In genomic region chr12:93441617-93442410, GRCh38 we compare ENCODE assay signal across 1 cellular context.
TF ChIP-seq lines count a peak whose summit lies in the region.

UBE2N (minus strand) TSS chr12:93441947; CDS start chr12:93441884, 63 bp downstream.

TF ChIP-seq in K562, 482 proteins besides CTCF, POLR2A, EP300 and RAD21 (continued from another document and continues in another):
- TF ChIP-seq ELK3 (CRISPR knock-in tag; IDR thresholded peaks at IDR 0.05) (no peak), FOS (IDR thresholded peaks at IDR 0.05; ENCODE audit: extremely low read depth, insufficient read length) (no peak), ZNF316 (IDR thresholded peaks at IDR 0.05) (no peak), TGIF2 (CRISPR knock-in tag; IDR thresholded peaks at IDR 0.05) (peak; percentile 88; the same call in 1 of the 2 replicates), HDGF (IDR thresholded peaks at IDR 0.05) (no peak), POLR2H (tag; IDR thresholded peaks at IDR 0.05; ENCODE audit: low read depth) (peak; percentile 79), PPARD (CRISPR knock-in tag; IDR thresholded peaks at IDR 0.05) (no peak), ZBED1 (IDR thresholded peaks at IDR 0.05) (no peak), CBX2 (IDR thresholded peaks at IDR 0.05; ENCODE audit: insufficient read depth, low read length, poor library complexity, severe bottlenecking) (no peak), SNRNP70 (optimal IDR thresholded peaks at IDR 0.05; ENCODE audit: low read depth, low read length) (no peak), ZNF175 (CRISPR knock-in tag; IDR thresholded peaks at IDR 0.05; ENCODE audit: low read depth) (no peak), ZNF174 (CRISPR knock-in tag; IDR thresholded peaks at IDR 0.05) (no peak), SRSF9 (IDR thresholded peaks at IDR 0.05; ENCODE audit: borderline replicate concordance, low read depth, low read length) (no peak), TEAD2 (tag; IDR thresholded peaks at IDR 0.05) (no peak), GATAD2A (IDR thresholded peaks at IDR 0.05) (peak; percentile 76; the same call in 1 of the 2 replicates), TFAM (CRISPR knock-in tag; conservative IDR thresholded peaks at IDR 0.05) (no peak), ZNF347 (CRISPR knock-in tag; IDR thresholded peaks at IDR 0.05; ENCODE audit: low read depth) (no peak), PHB2 (IDR thresholded peaks at IDR 0.05; ENCODE audit: low read depth) (no peak), BDP1 (IDR thresholded peaks at IDR 0.05; ENCODE audit: insufficient read depth, insufficient read length) (no peak), ZNF609 (CRISPR knock-in tag; IDR thresholded peaks at IDR 0.05; ENCODE audit: borderline replicate concordance) (no peak), CHD1 (IDR thresholded peaks at IDR 0.05; ENCODE audit: low read length) (no peak), CCNT2 (IDR thresholded peaks at IDR 0.05; ENCODE audit: borderline replicate concordance, extremely low read depth, insufficient read length, low read depth, low read length) (no peak), ZNF165 (CRISPR knock-in tag; IDR thresholded peaks at IDR 0.05; ENCODE audit: borderline replicate concordance) (no peak), IRF9 (tag; IDR thresholded peaks at IDR 0.05) (no peak), SIN3A (IDR thresholded peaks at IDR 0.05; ENCODE audit: borderline replicate concordance in 2 of 2, control insufficient read depth in 1 of 2, low read depth in 2 of 2, low read length in 2 of 2) (peak; percentile 45 to 77; a peak in 2 of 4 replicates), SMC3 (conservative IDR thresholded peaks at IDR 0.05; ENCODE audit: insufficient read depth, low read depth, low read length) (no peak), ATF6 (CRISPR knock-in tag; IDR thresholded peaks at IDR 0.05) (no peak), ZKSCAN3 (CRISPR knock-in tag; IDR thresholded peaks at IDR 0.05) (no peak), IRF1 (CRISPR knock-in tag; IDR thresholded peaks at IDR 0.05; ENCODE audit: borderline replicate concordance) (no peak), L3MBTL2 (IDR thresholded peaks at IDR 0.05) (peak; percentile 91), HES1 (IDR thresholded peaks at IDR 0.05; ENCODE audit: low read depth) (peak; percentile 73), VEZF1 (CRISPR knock-in tag; IDR thresholded peaks at IDR 0.05) (peak; percentile 98), USF1 (CRISPR knock-in tag; IDR thresholded peaks at IDR 0.05) (no peak; the same call in 1 of the 2 replicates), HDAC1 (IDR thresholded peaks at IDR 0.05) (peak in 1 of 2 experiments; percentile 92; a peak in 2 of 4 replicates), TCFL5 (CRISPR knock-in tag; conservative IDR thresholded peaks at IDR 0.05) (no peak), SPI1 (IDR thresholded peaks at IDR 0.05; ENCODE audit: borderline replicate concordance, low read depth, low read length) (no peak), ARID1B (IDR thresholded peaks at IDR 0.05) (no peak), ERF (CRISPR knock-in tag; IDR thresholded peaks at IDR 0.05) (no peak), ZNF449 (CRISPR knock-in tag; IDR thresholded peaks at IDR 0.05) (no peak), ZNF280B (CRISPR knock-in tag; IDR thresholded peaks at IDR 0.05) (no peak), SP1 (CRISPR knock-in tag; IDR thresholded peaks at IDR 0.05) (peak; percentile 86), ZNF655 (CRISPR knock-in tag; IDR thresholded peaks at IDR 0.05) (no peak), MNT (conservative IDR thresholded peaks at IDR 0.05) (peak; percentile 82 to 93), MECOM (CRISPR knock-in tag; IDR thresholded peaks at IDR 0.05) (no peak), MEF2D (tag; conservative IDR thresholded peaks at IDR 0.05; ENCODE audit: low read depth) (no peak), ELF2 (CRISPR knock-in tag; IDR thresholded peaks at IDR 0.05) (peak; percentile 81; the same call in 1 of the 2 replicates), SOX6 (IDR thresholded peaks at IDR 0.05) (peak; percentile 45; the same call in 1 of the 2 replicates), NR2C1 (IDR thresholded peaks at IDR 0.05) (no peak; the same call in 1 of the 2 replicates), NR2C1 (tag; IDR thresholded peaks at IDR 0.05) (peak; percentile 88)
